Comparison of ENCODE assay signal across 19 cellular contexts in genomic region chr5:67510204-67510603, GRCh38.
"Had no signal": no experiment of that assay in that cellular context is flagged by ENCODE, and none has a peak within 500 bp of the region (broad histone marks: within the 10 kb centered on the region; RNA-seq: fewer than 3 reads in every experiment).

No MANE protein-coding gene starts in this region.

- H3K4me1 ChIP-seq: foreskin keratinocyte, right atrium auricular region, testis, upper lobe of right lung had no signal

- H3K9me3 ChIP-seq: right atrium auricular region, testis, upper lobe of right lung had no signal

- H3K9me3 Mint-ChIP-seq: stimulated activated naive CD8-positive, alpha-beta T cell treated with anti-CD3 and anti-CD28 coated beads, Interleukin-15, Interleukin-2, amounts not matched to agents 100 ng/mL and 50 ng/mL, for 24 hours had no signal

- H3K27ac Mint-ChIP-seq: activated naive CD4-positive, alpha-beta T cell treated with anti-CD3 and anti-CD28 coated beads for 36 hours; activated T-helper 2 cell treated with anti-CD3 and anti-CD28 coated beads, Interferon-gamma antibody, Interleukin-2, Interleukin-4, amounts not matched to agents 10 μg/mL and 5 μg/mL and 100 μg/mL, durations not matched to agents 14 hours and 24 hours and 36 hours; nephron progenitor cell; progenitor cell of endocrine pancreas; stimulated activated naive CD8-positive, alpha-beta T cell treated with anti-CD3 and anti-CD28 coated beads, Interleukin-15, Interleukin-2, amounts not matched to agents 100 ng/mL and 50 ng/mL, for 24 hours had no signal

- H3K4me3 ChIP-seq: right atrium auricular region, testis, upper lobe of right lung had no signal

- H3K4me3 Mint-ChIP-seq: activated CD4-positive, alpha-beta T cell treated with anti-CD3 and anti-CD28 coated beads, Interleukin-2, amount 10 ng/mL, durations not matched to agents 24 days and 14 days; activated naive CD4-positive, alpha-beta T cell treated with anti-CD3 and anti-CD28 coated beads for 36 hours; nephron progenitor cell; stimulated activated naive CD8-positive, alpha-beta T cell treated with anti-CD3 and anti-CD28 coated beads, Interleukin-15, Interleukin-2, amounts not matched to agents 100 ng/mL and 50 ng/mL, for 24 hours had no signal

- H3K36me3 ChIP-seq: right atrium auricular region, upper lobe of right lung had no signal

- DNase-seq: activated CD4-positive, alpha-beta T cell treated with anti-CD3 and anti-CD28 coated beads, Interleukin-2, amount 10 ng/mL, durations not matched to agents 24 days and 14 days; activated CD4-positive, CD25-positive, alpha-beta regulatory T cell; activated naive CD4-positive, alpha-beta T cell treated with anti-CD3 and anti-CD28 coated beads for 36 hours; cortex of kidney; effector CD4-positive, alpha-beta T cell; glutamatergic neuron; hypothalamus; left ventricle myocardium superior; mesenchymal stem cell; nephron progenitor cell; occipital lobe; stimulated activated CD4-positive, alpha-beta T cell treated with anti-CD3 and anti-CD28 coated beads, Interleukin-4, amount 100 ng/mL, for 24 hours; testis; upper lobe of right lung had no signal

- ATAC-seq: foreskin keratinocyte, left ventricle myocardium superior, upper lobe of right lung had no signal

- H3K27ac ChIP-seq: foreskin keratinocyte, right atrium auricular region, testis, upper lobe of right lung had no signal

- H3K27me3 Mint-ChIP-seq: activated CD4-positive, alpha-beta T cell treated with anti-CD3 and anti-CD28 coated beads, Interleukin-2, amount 10 ng/mL, durations not matched to agents 24 days and 14 days; progenitor cell of endocrine pancreas; stimulated activated naive CD8-positive, alpha-beta T cell treated with anti-CD3 and anti-CD28 coated beads, Interleukin-15, Interleukin-2, amounts not matched to agents 100 ng/mL and 50 ng/mL, for 24 hours had no signal

- H3K27me3 ChIP-seq: foreskin keratinocyte, right atrium auricular region, testis, upper lobe of right lung had no signal
